Comparison of ENCODE assay signal across 9 cellular contexts in genomic region chr4:3372933-3373465, GRCh38.
DNase-seq lines count a peak whose midpoint lies in the region; ATAC-seq and TF ChIP-seq lines count a peak whose summit lies in the region.
"Had no signal": no experiment of that assay in that cellular context is flagged by ENCODE, and none has a peak within 500 bp of the region (broad histone marks: within the 10 kb centered on the region; RNA-seq: fewer than 3 reads in every experiment).

No MANE protein-coding gene starts in this region.

- H3K4me3 ChIP-seq in SJSA1, result no peak overlapping the region; the same call in 1 of the 2 replicates
- no peak overlapping the region for H3K4me3 ChIP-seq in right atrium auricular region
- no peak overlapping the region for H3K4me3 ChIP-seq in tibial artery

- intact Hi-C loops in tibial artery (cut with DNase I; ENCODE audit: low total_unique reads), result no loop called here

- H3K27ac Mint-ChIP-seq in activated CD8-positive, alpha-beta memory T cell treated with anti-CD3 and anti-CD28 coated beads, Interleukin-2, amount 10 ng/mL, durations not matched to agents 7 days and 5 days, result no peak overlapping the region
- H3K27ac Mint-ChIP-seq: progenitor cell of endocrine pancreas had no signal

- H3K4me1 ChIP-seq in SJSA1 (replicated peaks), result peaks cover 59% of the 10 kb centered on the region
- H3K4me1 ChIP-seq in right atrium auricular region, result peaks cover 0 to 38% of the 10 kb centered on the region in 2 donors
- peaks cover 4 to 20% (median 15%) of the 10 kb centered on the region in 4 donors for H3K4me1 ChIP-seq in tibial artery

- no peak for ATAC-seq in activated CD8-positive, alpha-beta memory T cell treated with anti-CD3 and anti-CD28 coated beads, Interleukin-2, amount 10 ng/mL, durations not matched to agents 7 days and 5 days
- ATAC-seq in HG03196 (IDR thresholded peaks at IDR 0.05; ENCODE audit: unreplicated experiment), result no peak

- peak; percentile 44 for DNase-seq in activated CD8-positive, alpha-beta memory T cell treated with anti-CD3 and anti-CD28 coated beads for 24 hours
- no peak for DNase-seq in activated CD8-positive, alpha-beta memory T cell treated with anti-CD3 and anti-CD28 coated beads, Interleukin-2, amount 10 ng/mL, durations not matched to agents 7 days and 5 days
- DNase-seq in SJSA1 (ENCODE audit: low read depth in 1 of 2, low spot score in 2 of 2), result peak; percentile 43 to 66
- DNase-seq in right atrium auricular region (ENCODE audit: low spot score), result peak; percentile 72
- DNase-seq in tibial artery, result peak; percentile 77 to 86
- DNase-seq in activated effector memory CD4-positive, alpha-beta T cell treated with anti-CD3 and anti-CD28 coated beads, Interleukin-2, amount 50 U/mL, for 16 hours, result no peak
- DNase-seq in islet precursor cell, result no peak

- TF ChIP-seq CTCF in right atrium auricular region (IDR thresholded peaks at IDR 0.05) (no peak), tibial artery (IDR thresholded peaks at IDR 0.05) (no peak)

- peaks cover 32% of the 10 kb centered on the region for H3K27me3 Mint-ChIP-seq in activated CD8-positive, alpha-beta memory T cell treated with anti-CD3 and anti-CD28 coated beads, Interleukin-2, amount 10 ng/mL, durations not matched to agents 7 days and 5 days

- peaks cover 11% of the 10 kb centered on the region for H3K4me1 Mint-ChIP-seq in activated CD8-positive, alpha-beta memory T cell treated with anti-CD3 and anti-CD28 coated beads, Interleukin-2, amount 10 ng/mL, durations not matched to agents 7 days and 5 days

- H3K27me3 ChIP-seq in SJSA1 (replicated peaks) (no peaks in the 10 kb centered on the region), right atrium auricular region (no peaks in the 10 kb centered on the region), tibial artery (no peaks in the 10 kb centered on the region)

- H3K36me3 ChIP-seq in SJSA1 (peaks cover 21% of the 10 kb centered on the region), right atrium auricular region (no peaks in the 10 kb centered on the region), tibial artery (peaks cover 0 to 14% (median 0%) of the 10 kb centered on the region in 3 donors)

- H3K4me3 Mint-ChIP-seq in activated CD8-positive, alpha-beta memory T cell treated with anti-CD3 and anti-CD28 coated beads, Interleukin-2, amount 10 ng/mL, durations not matched to agents 7 days and 5 days, result no peak overlapping the region

- H3K9me3 ChIP-seq in SJSA1 (replicated peaks) (no peaks in the 10 kb centered on the region), right atrium auricular region (no peaks in the 10 kb centered on the region), tibial artery (no peaks in the 10 kb centered on the region)

- H3K9me3 Mint-ChIP-seq in activated CD8-positive, alpha-beta memory T cell treated with anti-CD3 and anti-CD28 coated beads, Interleukin-2, amount 10 ng/mL, durations not matched to agents 7 days and 5 days (ENCODE audit: low read depth), result no peaks in the 10 kb centered on the region

- CTCF ChIA-PET in activated CD8-positive, alpha-beta memory T cell treated with anti-CD3 and anti-CD28 coated beads, Interleukin-2, amount 10 ng/mL, durations not matched to agents 7 days and 5 days (lab: Charles Lee), result no interaction called here

- no peaks in the 10 kb centered on the region for H3K36me3 Mint-ChIP-seq in activated CD8-positive, alpha-beta memory T cell treated with anti-CD3 and anti-CD28 coated beads, Interleukin-2, amount 10 ng/mL, durations not matched to agents 7 days and 5 days

- H3K27ac ChIP-seq in SJSA1 (peak overlapping the region; percentile 53), right atrium auricular region (no peak overlapping the region), tibial artery (no peak overlapping the region)

Comparison
In these comparisons a context has a peak if more than half of its experiments do, and no peak if none do; other contexts are left out.
1. DNase-seq: peak in activated CD8-positive, alpha-beta memory T cell treated with anti-CD3 and anti-CD28 coated beads for 24 hours (single experiment), SJSA1 (2 of 2), right atrium auricular region (single experiment) and tibial artery (2 of 2); none in activated CD8-positive, alpha-beta memory T cell treated with anti-CD3 and anti-CD28 coated beads, Interleukin-2, amount 10 ng/mL, durations not matched to agents 7 days and 5 days (single experiment), activated effector memory CD4-positive, alpha-beta T cell treated with anti-CD3 and anti-CD28 coated beads, Interleukin-2, amount 50 U/mL, for 16 hours (single experiment) and islet precursor cell (single experiment).